12 cellular contexts compared by ENCODE assay signal in the genomic region with DNA sequence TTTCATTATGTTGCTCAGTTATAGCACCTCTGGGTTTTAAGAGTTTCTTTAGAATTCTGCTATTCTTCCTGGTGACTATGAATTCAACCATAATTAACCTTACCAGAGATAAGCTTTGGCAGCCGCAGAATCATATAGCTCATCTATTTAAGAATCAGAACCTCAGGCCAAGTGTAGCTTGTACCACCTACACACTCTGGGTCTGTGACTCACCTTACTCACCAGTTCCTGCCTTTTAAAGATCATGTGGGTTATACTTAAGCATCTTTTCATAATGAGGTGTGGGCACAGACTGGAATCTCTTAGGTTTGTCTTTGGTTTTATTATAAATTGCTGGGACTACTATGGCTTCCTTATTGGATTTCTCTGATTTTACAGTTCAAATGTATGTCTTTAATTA. TPM values are rescaled to one million over a fixed set of nuclear protein-coding genes. Genes with fewer than 3 reads are reported as not detected.
DNase-seq lines count a peak whose midpoint lies in the region; ATAC-seq, FAIRE-seq and TF ChIP-seq lines count a peak whose summit lies in the region.
"Had no signal": no experiment of that assay in that cellular context is flagged by ENCODE, and none has a peak within 500 bp of the region (broad histone marks: within the 10 kb centered on the region; RNA-seq: fewer than 3 reads in every experiment).

No MANE protein-coding gene starts in this region.

- CTCF ChIA-PET in T-cell (lab: Charles Lee), result no interaction called here

- no peak overlapping the region for H3K4me3 Mint-ChIP-seq in T-cell
- H3K4me3 Mint-ChIP-seq: CD8-positive, alpha-beta memory T cell had no signal

- POLR2A ChIA-PET in T-cell (lab: Charles Lee), result no interaction called here

- H3K27me3 Mint-ChIP-seq in T-cell, result no peaks in the 10 kb centered on the region
- H3K27me3 Mint-ChIP-seq: CD8-positive, alpha-beta memory T cell had no signal

- TF ChIP-seq CTCF in gastrocnemius medialis (IDR thresholded peaks at IDR 0.05 in 4 of 5, conservative IDR thresholded peaks at IDR 0.05 in 1 of 5), result no peak

- in situ Hi-C loops in gastrocnemius medialis (cut with MboI; ENCODE audit: low sequenced_read_pairs in 4 of 4), result loop anchor here in 1 of 4 donors (25.0 kb wide), 1 partner anchor 883 kb away; a partner anchor contains a TSS

- H3K9me3 Mint-ChIP-seq in T-cell, result no peaks in the 10 kb centered on the region
- H3K9me3 Mint-ChIP-seq: CD8-positive, alpha-beta memory T cell had no signal

- no peaks in the 10 kb centered on the region for H3K9me3 ChIP-seq in gastrocnemius medialis

- peak overlapping the region; percentile 4 for H3K27ac ChIP-seq in epithelial cell of prostate
- no peak overlapping the region for H3K27ac ChIP-seq in gastrocnemius medialis

- H3K27me3 ChIP-seq in gastrocnemius medialis, result no peaks in the 10 kb centered on the region

- no peak overlapping the region for H3K27ac Mint-ChIP-seq in T-cell

- no peaks in the 10 kb centered on the region for H3K4me1 ChIP-seq in gastrocnemius medialis

- H3K36me3 Mint-ChIP-seq in T-cell, result peaks cover 7% of the 10 kb centered on the region

- H3K4me1 Mint-ChIP-seq in T-cell, result peaks cover 5 to 8% (median 7%) of the 10 kb centered on the region in 3 donors

- ATAC-seq in T-cell (replicated peaks in 1 of 4), result peak in 3 of 4 experiments; percentile 15 to 60 (median 51)
- no peak for ATAC-seq in gastrocnemius medialis
- no peak for ATAC-seq in HG03439 (IDR thresholded peaks at IDR 0.05; ENCODE audit: unreplicated experiment)
- no peak for ATAC-seq in GM19023 (IDR thresholded peaks at IDR 0.05; ENCODE audit: unreplicated experiment)
- ATAC-seq: Right ventricle myocardium inferior had no signal

- no peak overlapping the region for H3K4me3 ChIP-seq in gastrocnemius medialis

- intact Hi-C loops in gastrocnemius medialis (cut with DNase I; ENCODE audit: low total_unique reads), result no loop called here

- peaks cover 0 to 3% of the 10 kb centered on the region in 2 donors for H3K36me3 ChIP-seq in gastrocnemius medialis

- DNase-seq in A172 (ENCODE audit: low spot score) (peak; percentile 83), T-cell (no peak), epithelial cell of prostate (ENCODE audit: low read depth, low spot score) (peak; percentile 48), gastrocnemius medialis (no peak), NCI-H2081 treated with DMSO at 0.1 percent for 48 hours (lab: John Stamatoyannopoulos, UW) (no peak)
- DNase-seq: CD8-positive, alpha-beta memory T cell; NCI-H446; retina had no signal

- TF ChIP-seq POLR2A in gastrocnemius medialis (IDR thresholded peaks at IDR 0.05), result no peak

- FAIRE-seq in G401.6 (lab: Jason Lieb, UNC), result peak; percentile 54

RNA-seq across cellular contexts. Expression of a gene that starts 21.9 kb away (rescaled TPM):
- total RNA-seq in A172 (2014; rRNA removed; shearing (Covaris generic)), result 239 and 271 TPM in 2 replicates
- 100 to 1,000 TPM; 179 to 204 (median 192) TPM for total RNA-seq in T-cell
- total RNA-seq in gastrocnemius medialis, result 100 to 1,000 TPM; 241 to 376 (median 350) TPM

Comparison
In these comparisons a context has a peak if more than half of its experiments do, and no peak if none do; other contexts are left out.
1. DNase-seq: peak in A172 (single experiment) and epithelial cell of prostate (single experiment); none in T-cell (0 of 34), gastrocnemius medialis (0 of 2) and NCI-H2081 treated with DMSO at 0.1 percent for 48 hours (single experiment).
2. ATAC-seq: peak in T-cell (3 of 4); none in gastrocnemius medialis (0 of 2), HG03439 (single experiment) and GM19023 (single experiment).